ENCODE assay signal across 18 cellular contexts in genomic region chr22:33851240-33851639, GRCh38.
DNase-seq lines count a peak whose midpoint lies in the region; ATAC-seq and TF ChIP-seq lines count a peak whose summit lies in the region.
"Had no signal": no experiment of that assay in that cellular context is flagged by ENCODE, and none has a peak within 500 bp of the region (broad histone marks: within the 10 kb centered on the region; RNA-seq: fewer than 3 reads in every experiment).

No MANE protein-coding gene starts in this region.

- WGBS in iPS DF 6.9 (ENCODE audit: insufficient coverage, insufficient read length), result no CpG with 5 or more reads among the region's 5 CpGs
- whole genome bisulfite sequencing in stomach, 5 donors, result 46 to 69% (median 60%) methylated on average over 5 of the region's 5 CpGs

- no peak for TF ChIP-seq CTCF in activated B cell treated with CpG ODN at 0.5 μM for 24 hours (IDR thresholded peaks at IDR 0.05)
- TF ChIP-seq CTCF in stomach (IDR thresholded peaks at IDR 0.05), result no peak
- TF ChIP-seq CTCF in brain microvascular endothelial cell (IDR thresholded peaks at IDR 0.05; ENCODE audit: low read depth, low read length, missing control alignments), result no peak
- no peak for TF ChIP-seq CTCF in tibial artery (IDR thresholded peaks at IDR 0.05)

- H3K36me3 Mint-ChIP-seq in activated B cell treated with CpG ODN at 0.5 μM for 24 hours (ENCODE audit: low read depth), result peaks cover 13% of the 10 kb centered on the region
- H3K36me3 Mint-ChIP-seq: natural killer cell had no signal

- no peak overlapping the region for H3K4me3 Mint-ChIP-seq in activated B cell treated with CpG ODN at 0.5 μM for 24 hours
- H3K4me3 Mint-ChIP-seq: activated CD8-positive, alpha-beta T cell treated with anti-CD3 and anti-CD28 coated beads for 36 hours; effector memory CD8-positive, alpha-beta T cell; natural killer cell had no signal

- DNase-seq in DMS153 (lab: John Stamatoyannopoulos, UW), result peak; percentile 54
- DNase-seq in DMS153 treated with DMSO at 0.1 percent for 48 hours (lab: John Stamatoyannopoulos, UW; ENCODE audit: unreplicated experiment), result no peak
- DNase-seq in activated B cell treated with CpG ODN at 0.5 μM for 24 hours, result no peak
- no peak for DNase-seq in iPS DF 6.9 (ENCODE audit: low read depth, low spot score)
- DNase-seq in stomach, result no peak
- DNase-seq in NCI-H748 treated with DMSO at 0.1 percent for 48 hours (lab: John Stamatoyannopoulos, UW), result no peak
- DNase-seq in brain microvascular endothelial cell, result no peak
- no peak for DNase-seq in tibial artery
- DNase-seq: 8988T; activated CD8-positive, alpha-beta T cell treated with anti-CD3 and anti-CD28 coated beads for 36 hours; anterior cingulate cortex; effector memory CD8-positive, alpha-beta T cell; natural killer cell; NCI-H2171; SK-N-SH; stimulated activated naive CD4-positive, alpha-beta T cell treated with Interleukin-2 at 50 U/mL for 16 hours had no signal

- intact Hi-C loops in activated B cell treated with CpG ODN at 0.5 μM for 24 hours (cut with micrococcal nuclease), result loop anchor here (5.0 kb wide), 1 partner anchor 64 kb away; no protein-coding TSS in a partner anchor
- intact Hi-C loops in stomach (cut with DNase I; ENCODE audit: low total_unique reads), result no loop called here
- intact Hi-C loops in tibial artery (cut with DNase I; ENCODE audit: low total_unique reads), result loop anchor here (5.0 kb wide), 1 partner anchor 66 kb away; no protein-coding TSS in a partner anchor

- TF ChIP-seq POLR2A in stomach (IDR thresholded peaks at IDR 0.05), result no peak

- H3K27ac ChIP-seq in iPS DF 6.9 (ENCODE audit: low read length), result peak overlapping the region; percentile 15
- H3K27ac ChIP-seq in stomach, result peak overlapping the region; percentile 57 to 89 (median 80)
- H3K27ac ChIP-seq in brain microvascular endothelial cell, result no peak overlapping the region
- peak overlapping the region in 1 of 2 donors; percentile 24 for H3K27ac ChIP-seq in tibial artery

- no peak for ATAC-seq in activated B cell treated with CpG ODN at 0.5 μM for 24 hours (ENCODE audit: low read depth)
- ATAC-seq: activated CD8-positive, alpha-beta T cell treated with anti-CD3 and anti-CD28 coated beads for 36 hours; effector memory CD8-positive, alpha-beta T cell; natural killer cell had no signal

- no peaks in the 10 kb centered on the region for H3K27me3 ChIP-seq in iPS DF 6.9 (ENCODE audit: control insufficient read depth, insufficient read depth, low read length)
- H3K27me3 ChIP-seq in stomach, result no peaks in the 10 kb centered on the region
- H3K27me3 ChIP-seq in brain microvascular endothelial cell (replicated peaks), result no peaks in the 10 kb centered on the region
- no peaks in the 10 kb centered on the region for H3K27me3 ChIP-seq in tibial artery
- H3K27me3 ChIP-seq: right atrium auricular region had no signal

- CTCF ChIA-PET in activated B cell treated with CpG ODN at 0.5 μM for 24 hours (lab: Charles Lee), result interaction anchor here (1.1 kb wide), 1 partner anchor 10 kb away, joined by 3 read pairs; no protein-coding TSS in a partner anchor

- H3K9me3 Mint-ChIP-seq in activated B cell treated with CpG ODN at 0.5 μM for 24 hours, result peaks cover 10% of the 10 kb centered on the region

- in situ Hi-C loops in brain microvascular endothelial cell (cut with HindIII; ENCODE audit: low pct_ligation_motif_present, low sequenced_read_pairs), result no loop called here

- H3K4me1 ChIP-seq in iPS DF 6.9 (ENCODE audit: control insufficient read depth, insufficient read depth, low read length) (peaks cover 14% of the 10 kb centered on the region), stomach (peaks cover 28 to 61% (median 41%) of the 10 kb centered on the region in 4 donors), tibial artery (peaks cover 0 to 27% (median 12%) of the 10 kb centered on the region in 4 donors)

- H3K27me3 Mint-ChIP-seq in activated B cell treated with CpG ODN at 0.5 μM for 24 hours, result no peaks in the 10 kb centered on the region
- H3K27me3 Mint-ChIP-seq: activated CD8-positive, alpha-beta T cell treated with anti-CD3 and anti-CD28 coated beads for 36 hours had no signal

- peak overlapping the region; percentile 10 for H3K27ac Mint-ChIP-seq in activated B cell treated with CpG ODN at 0.5 μM for 24 hours
- H3K27ac Mint-ChIP-seq: activated CD8-positive, alpha-beta T cell treated with anti-CD3 and anti-CD28 coated beads for 36 hours; activated T-helper 2 cell treated with anti-CD3 and anti-CD28 coated beads, Interferon-gamma antibody, Interleukin-2, Interleukin-4, amounts not matched to agents 10 μg/mL and 5 μg/mL and 100 μg/mL, durations not matched to agents 14 hours and 24 hours and 36 hours; effector memory CD8-positive, alpha-beta T cell; natural killer cell had no signal

- H3K36me3 ChIP-seq in iPS DF 6.9 (ENCODE audit: control insufficient read depth, insufficient read depth, low read length) (no peaks in the 10 kb centered on the region), stomach (no peaks in the 10 kb centered on the region), brain microvascular endothelial cell (replicated peaks) (no peaks in the 10 kb centered on the region), tibial artery (no peaks in the 10 kb centered on the region)
- H3K36me3 ChIP-seq: right atrium auricular region had no signal

- no peak for TF ChIP-seq EP300 in stomach (IDR thresholded peaks at IDR 0.05)

- POLR2A ChIA-PET in activated B cell treated with CpG ODN at 0.5 μM for 24 hours (lab: Charles Lee), result interaction anchor here (1.0 to 1.5 kb wide), 2 partner anchors 16 to 69 kb away, joined by 3 read pairs; partner anchors contain the start of gene LARGE1

- H3K4me1 Mint-ChIP-seq in activated B cell treated with CpG ODN at 0.5 μM for 24 hours, result peaks cover 32% of the 10 kb centered on the region

- no peaks in the 10 kb centered on the region for H3K9me3 ChIP-seq in iPS DF 6.9 (ENCODE audit: control insufficient read depth, insufficient read depth, low read length)
- H3K9me3 ChIP-seq in stomach, result no peaks in the 10 kb centered on the region
- H3K9me3 ChIP-seq in tibial artery, result no peaks in the 10 kb centered on the region
- H3K9me3 ChIP-seq: right atrium auricular region, SK-N-SH had no signal

- H3K4me3 ChIP-seq in iPS DF 6.9 (ENCODE audit: low read length) (no peak overlapping the region), stomach (no peak overlapping the region), brain microvascular endothelial cell (ENCODE audit: low read depth, low read length) (no peak overlapping the region), tibial artery (no peak overlapping the region)
- H3K4me3 ChIP-seq: right atrium auricular region had no signal
